Comparison of ENCODE assay signal across 25 cellular contexts in the genomic region with DNA sequence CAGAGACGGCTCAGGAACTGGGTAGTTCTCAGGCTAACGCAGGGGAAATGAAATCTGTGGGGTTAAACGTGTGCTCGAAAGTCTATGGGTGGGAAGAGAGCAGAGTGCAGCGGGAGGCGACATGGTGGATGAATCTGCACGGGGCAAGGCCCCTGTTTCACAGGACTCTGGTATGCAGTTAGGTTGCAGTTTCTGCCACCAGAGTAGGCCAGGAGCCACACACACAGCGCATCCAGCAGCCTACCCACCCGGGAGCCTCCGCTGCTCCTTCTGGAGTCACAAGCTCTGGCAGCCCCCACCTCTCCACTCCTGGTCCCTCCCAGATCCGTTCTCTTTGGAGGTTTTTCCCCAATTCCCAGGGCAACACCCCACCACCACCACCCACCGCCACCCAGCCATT. TPM values are rescaled to one million over a fixed set of nuclear protein-coding genes. Genes with fewer than 3 reads are reported as not detected.
DNase-seq lines count a peak whose midpoint lies in the region; ATAC-seq lines count a peak whose summit lies in the region.
"Had no signal": no experiment of that assay in that cellular context is flagged by ENCODE, and none has a peak within 500 bp of the region (broad histone marks: within the 10 kb centered on the region; RNA-seq: fewer than 3 reads in every experiment).

No MANE protein-coding gene starts in this region.

- H2AK5ac ChIP-seq in neuronal stem cell (ENCODE audit: low read depth, low read length), result peak overlapping the region; percentile 27

- no peak overlapping the region for H3K9ac ChIP-seq in neuronal stem cell (ENCODE audit: low read depth, low read length, poor library complexity)
- H3K9ac ChIP-seq: BLaER1 treated with 17β-estradiol and CSF1 and Interleukin-3, amounts not matched to agents 10 nM and 100 nM; GM23248 had no signal

- H2BK5ac ChIP-seq in neuronal stem cell (ENCODE audit: low read length), result no peak overlapping the region

- H3K4me1 ChIP-seq in neuronal stem cell (ENCODE audit: control insufficient read depth in 2 of 2, insufficient read depth in 1 of 2, low read depth in 1 of 2, low read length in 2 of 2), result peaks cover 0 to 6% of the 10 kb centered on the region in 2 donors
- H3K4me1 ChIP-seq: A549, BE2C had no signal

- no peak overlapping the region for H3K4me2 ChIP-seq in neuronal stem cell (ENCODE audit: insufficient read depth, low read length, poor library complexity, severe bottlenecking)
- H3K4me2 ChIP-seq: A549; BLaER1 treated with 17β-estradiol and CSF1 and Interleukin-3, amounts not matched to agents 10 nM and 100 nM had no signal

- H2BK12ac ChIP-seq in neuronal stem cell (ENCODE audit: low read length), result no peak overlapping the region

- H4K91ac ChIP-seq in neuronal stem cell (ENCODE audit: low read depth, low read length, poor library complexity), result no peak overlapping the region

- no peak overlapping the region for H3K4me3 ChIP-seq in neuronal stem cell (ENCODE audit: low read length in 2 of 2)
- H3K4me3 ChIP-seq: A549; BLaER1 treated with 17β-estradiol and CSF1 and Interleukin-3, amounts not matched to agents 10 nM and 100 nM; GM12878; GM23248 had no signal

- no peaks in the 10 kb centered on the region for H3K27me3 ChIP-seq in neuronal stem cell (ENCODE audit: control insufficient read depth in 3 of 3, insufficient read depth in 3 of 3, low read depth in 1 of 3, low read length in 3 of 3)
- H3K27me3 ChIP-seq: BLaER1 treated with 17β-estradiol and CSF1 and Interleukin-3, amounts not matched to agents 10 nM and 100 nM had no signal

- H2BK15ac ChIP-seq in neuronal stem cell (ENCODE audit: low read length), result no peak overlapping the region

- H3K79me1 ChIP-seq in neuronal stem cell (ENCODE audit: low read depth, low read length), result no peaks in the 10 kb centered on the region

- H3K36me3 ChIP-seq in neuronal stem cell (replicated peaks in 1 of 2; ENCODE audit: control insufficient read depth in 2 of 2, insufficient read depth in 2 of 2, low read length in 2 of 2), result no peaks in the 10 kb centered on the region
- H3K36me3 ChIP-seq: BE2C; BLaER1 treated with 17β-estradiol and CSF1 and Interleukin-3, amounts not matched to agents 10 nM and 100 nM had no signal

- no peaks in the 10 kb centered on the region for H3K9me3 Mint-ChIP-seq in activated CD8-positive, alpha-beta memory T cell treated with anti-CD3 and anti-CD28 coated beads, Interleukin-2, amount 10 ng/mL, durations not matched to agents 7 days and 5 days (ENCODE audit: low read depth)
- H3K9me3 Mint-ChIP-seq in stimulated activated naive CD8-positive, alpha-beta T cell treated with anti-CD3 and anti-CD28 coated beads, Interleukin-15, amount 100 ng/mL, for 72 hours, result no peaks in the 10 kb centered on the region
- H3K9me3 Mint-ChIP-seq: CD14-positive monocyte; CD4-positive, alpha-beta T cell had no signal

- H3K36me3 Mint-ChIP-seq in activated CD8-positive, alpha-beta memory T cell treated with anti-CD3 and anti-CD28 coated beads, Interleukin-2, amount 10 ng/mL, durations not matched to agents 7 days and 5 days, result no peaks in the 10 kb centered on the region
- H3K36me3 Mint-ChIP-seq: CD14-positive monocyte; CD8-positive, alpha-beta memory T cell had no signal

- H3K27me3 Mint-ChIP-seq in activated CD8-positive, alpha-beta memory T cell treated with anti-CD3 and anti-CD28 coated beads, Interleukin-2, amount 10 ng/mL, durations not matched to agents 7 days and 5 days, result no peaks in the 10 kb centered on the region
- peaks cover 15% of the 10 kb centered on the region for H3K27me3 Mint-ChIP-seq in stimulated activated naive CD8-positive, alpha-beta T cell treated with anti-CD3 and anti-CD28 coated beads, Interleukin-15, amount 100 ng/mL, for 72 hours

- peak; percentile 23 for DNase-seq in activated CD8-positive, alpha-beta memory T cell treated with anti-CD3 and anti-CD28 coated beads, Interleukin-2, amount 10 ng/mL, durations not matched to agents 7 days and 5 days
- DNase-seq in activated CD8-positive, alpha-beta memory T cell treated with anti-CD3 and anti-CD28 coated beads, Interleukin-2, amount 50 U/mL, for 4 hours, result no peak
- DNase-seq in ecto neural progenitor cell (ENCODE audit: low spot score) (peak; percentile 36), neuronal stem cell (ENCODE audit: low spot score) (no peak), anterior cingulate cortex (lab: John Stamatoyannopoulos, UW) (no peak), amniotic stem cell (lab: John Stamatoyannopoulos, UW) (no peak)
- DNase-seq in stimulated activated naive CD8-positive, alpha-beta T cell treated with anti-CD3 and anti-CD28 coated beads, Interleukin-15, amount 100 ng/mL, for 72 hours, result no peak
- DNase-seq: 8988T; ACHN; AML-193; BE2C; CD4-positive, alpha-beta T cell; CD8-positive, alpha-beta memory T cell; DMS 273 treated with DMSO at 0.1 percent for 48 hours; DMS79; EL; GDM1; GM23248; H7; HCEC 1CT had no signal

- no CpG with 5 or more reads among the region's 12 CpGs for WGBS in neuronal stem cell (ENCODE audit: extremely low coverage in 2 of 2, insufficient read length in 2 of 2, insufficient replicate concordance in 1 of 2), 2 donors

- CTCF ChIA-PET in activated CD8-positive, alpha-beta memory T cell treated with anti-CD3 and anti-CD28 coated beads, Interleukin-2, amount 10 ng/mL, durations not matched to agents 7 days and 5 days (lab: Charles Lee), result no interaction called here

- no peak overlapping the region for H3K23ac ChIP-seq in neuronal stem cell (ENCODE audit: low read depth, low read length, poor library complexity)

- H3K27ac Mint-ChIP-seq in activated CD8-positive, alpha-beta memory T cell treated with anti-CD3 and anti-CD28 coated beads, Interleukin-2, amount 10 ng/mL, durations not matched to agents 7 days and 5 days, result no peak overlapping the region
- no peak overlapping the region for H3K27ac Mint-ChIP-seq in stimulated activated naive CD8-positive, alpha-beta T cell treated with anti-CD3 and anti-CD28 coated beads, Interleukin-15, amount 100 ng/mL, for 72 hours
- H3K27ac Mint-ChIP-seq: CD14-positive monocyte; CD4-positive, alpha-beta T cell; CD8-positive, alpha-beta memory T cell had no signal

- H3K27ac ChIP-seq in neuronal stem cell (replicated peaks; ENCODE audit: low read length), result no peak overlapping the region
- H3K27ac ChIP-seq: A549; BLaER1 treated with 17β-estradiol and CSF1 and Interleukin-3, amounts not matched to agents 10 nM and 100 nM; GM23248 had no signal

- no peaks in the 10 kb centered on the region for H3K9me3 ChIP-seq in neuronal stem cell (replicated peaks in 1 of 2; ENCODE audit: control insufficient read depth in 2 of 2, insufficient read depth in 1 of 2, low read depth in 1 of 2, low read length in 2 of 2)
- H3K9me3 ChIP-seq: A549, BE2C had no signal

- H2BK120ac ChIP-seq in neuronal stem cell (ENCODE audit: low read depth, low read length), result no peak overlapping the region

- H3K4me3 Mint-ChIP-seq in activated CD8-positive, alpha-beta memory T cell treated with anti-CD3 and anti-CD28 coated beads, Interleukin-2, amount 10 ng/mL, durations not matched to agents 7 days and 5 days, result no peak overlapping the region
- no peak overlapping the region for H3K4me3 Mint-ChIP-seq in stimulated activated naive CD8-positive, alpha-beta T cell treated with anti-CD3 and anti-CD28 coated beads, Interleukin-15, amount 100 ng/mL, for 72 hours
- H3K4me3 Mint-ChIP-seq: CD14-positive monocyte; CD4-positive, alpha-beta T cell had no signal

- H3K18ac ChIP-seq in neuronal stem cell (ENCODE audit: low read length), result peak overlapping the region; percentile 28

- no peak overlapping the region for H4K8ac ChIP-seq in neuronal stem cell (ENCODE audit: low read depth, low read length)

- no peak overlapping the region for H3K4ac ChIP-seq in neuronal stem cell (ENCODE audit: low read length)

- no peak overlapping the region for H2AFZ ChIP-seq in neuronal stem cell (ENCODE audit: low read length)
- H2AFZ ChIP-seq: GM23248 had no signal

- H3K14ac ChIP-seq in neuronal stem cell (ENCODE audit: low read length), result no peak overlapping the region

- no peak for ATAC-seq in activated CD8-positive, alpha-beta memory T cell treated with anti-CD3 and anti-CD28 coated beads, Interleukin-2, amount 10 ng/mL, durations not matched to agents 7 days and 5 days
- ATAC-seq in stimulated activated naive CD8-positive, alpha-beta T cell treated with anti-CD3 and anti-CD28 coated beads, Interleukin-15, amount 100 ng/mL, for 72 hours, result no peak
- ATAC-seq: A549, GM12878 had no signal

- no peaks in the 10 kb centered on the region for H3K4me1 Mint-ChIP-seq in activated CD8-positive, alpha-beta memory T cell treated with anti-CD3 and anti-CD28 coated beads, Interleukin-2, amount 10 ng/mL, durations not matched to agents 7 days and 5 days
- H3K4me1 Mint-ChIP-seq in stimulated activated naive CD8-positive, alpha-beta T cell treated with anti-CD3 and anti-CD28 coated beads, Interleukin-15, amount 100 ng/mL, for 72 hours, result no peaks in the 10 kb centered on the region
- H3K4me1 Mint-ChIP-seq: CD14-positive monocyte; CD8-positive, alpha-beta memory T cell had no signal

RNA-seq across cellular contexts. Expression of a gene that starts 27.0 kb away (rescaled TPM):
- total RNA-seq in activated CD8-positive, alpha-beta memory T cell treated with anti-CD3 and anti-CD28 coated beads, Interleukin-2, amount 10 ng/mL, durations not matched to agents 7 days and 5 days, result not detected
- polyA plus RNA-seq in neuronal stem cell (2013, experiment 1 of 2), result not detected
- polyA plus RNA-seq in neuronal stem cell (2013, experiment 2 of 2), result not detected
- total RNA-seq: CD4-positive, alpha-beta T cell; CD8-positive, alpha-beta memory T cell; GM12878; GM23248; H1; H7 had no signal
- polyA plus RNA-seq: A549; CD14-positive monocyte; CD8-positive, alpha-beta memory T cell; GM12878; GM23248; H1 had no signal

Comparison
In these comparisons a context has a peak if more than half of its experiments do, and no peak if none do; other contexts are left out.
1. DNase-seq: peak in activated CD8-positive, alpha-beta memory T cell treated with anti-CD3 and anti-CD28 coated beads, Interleukin-2, amount 10 ng/mL, durations not matched to agents 7 days and 5 days (single experiment) and ecto neural progenitor cell (single experiment); none in activated CD8-positive, alpha-beta memory T cell treated with anti-CD3 and anti-CD28 coated beads, Interleukin-2, amount 50 U/mL, for 4 hours (single experiment), neuronal stem cell (single experiment), anterior cingulate cortex (0 of 58), stimulated activated naive CD8-positive, alpha-beta T cell treated with anti-CD3 and anti-CD28 coated beads, Interleukin-15, amount 100 ng/mL, for 72 hours (0 of 2) and amniotic stem cell (single experiment).